In the genomic region with DNA sequence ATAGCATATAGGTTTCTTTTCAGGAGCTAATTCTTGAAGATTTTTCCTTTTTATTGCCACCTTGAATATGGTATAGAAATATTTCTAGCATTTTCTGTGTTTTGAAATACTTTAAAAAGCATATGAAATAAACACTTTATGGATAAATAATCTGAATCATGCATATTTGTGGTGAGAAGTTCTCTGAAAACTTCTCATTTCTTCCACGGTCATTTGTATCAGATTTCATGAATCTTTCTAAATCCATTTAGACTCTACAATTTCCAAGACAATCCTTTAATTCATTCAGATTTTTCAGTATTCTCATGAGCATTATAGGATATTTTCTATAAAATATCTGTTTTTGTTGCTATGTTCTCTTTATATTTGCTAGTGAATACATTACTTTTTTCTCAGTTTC, we compare ENCODE assay signal across 18 cellular contexts. TPM values are rescaled to one million over a fixed set of nuclear protein-coding genes. Genes with fewer than 3 reads are reported as not detected.
DNase-seq lines count a peak whose midpoint lies in the region; ATAC-seq and TF ChIP-seq lines count a peak whose summit lies in the region.
"Had no signal": no experiment of that assay in that cellular context is flagged by ENCODE, and none has a peak within 500 bp of the region (broad histone marks: within the 10 kb centered on the region; RNA-seq: fewer than 3 reads in every experiment).

No MANE protein-coding gene starts in this region.

- H3K4me1 ChIP-seq in adipocyte (ENCODE audit: control insufficient read depth, insufficient read depth, low read length) (peaks cover 15% of the 10 kb centered on the region), skeletal muscle satellite cell (ENCODE audit: control insufficient read depth, insufficient read depth, low read length) (peaks cover 20% of the 10 kb centered on the region), foreskin keratinocyte (no peaks in the 10 kb centered on the region)

- ATAC-seq in foreskin keratinocyte: no peak

- DNase-seq in GM03348 (ENCODE audit: low spot score): peak; percentile 9
- peak; percentile 82 for DNase-seq in adipocyte (ENCODE audit: low read depth)
- peak; percentile 19 for DNase-seq in fibroblast of mammary gland (ENCODE audit: low read depth)
- DNase-seq in foreskin keratinocyte: no peak
- no peak for DNase-seq in iPS-NIHi11 (ENCODE audit: low spot score)
- no peak for DNase-seq in NCI-H82 (lab: John Stamatoyannopoulos, UW)
- DNase-seq in UCSD-AML1 (lab: John Stamatoyannopoulos, UW; ENCODE audit: unreplicated experiment): no peak
- DNase-seq: ACHN, DMS79, HFFc6, NCI-H1417 treated with DMSO at 0.1 percent for 48 hours, NCI-H187 treated with DMSO at 0.1 percent for 48 hours, NCI-H2227 treated with DMSO at 0.1 percent for 48 hours, NCI-H510A treated with DMSO at 0.1 percent for 48 hours, NCI-H774, SHP77 had no signal

- H3K27ac ChIP-seq in foreskin keratinocyte: no peak overlapping the region

- no peak for TF ChIP-seq CTCF in fibroblast of mammary gland (conservative IDR thresholded peaks at IDR 0.05; ENCODE audit: control insufficient read depth, insufficient read depth, low read depth, low read length)
- no peak for TF ChIP-seq CTCF in foreskin keratinocyte (conservative IDR thresholded peaks at IDR 0.05)

- H3K36me3 ChIP-seq in adipocyte (ENCODE audit: control insufficient read depth, insufficient read depth, low read length, severe bottlenecking) (peaks cover 4% of the 10 kb centered on the region), skeletal muscle satellite cell (ENCODE audit: insufficient read depth, low read length) (no peaks in the 10 kb centered on the region)

- peak overlapping the region; percentile 40 for H3K4me2 ChIP-seq in skeletal muscle satellite cell (ENCODE audit: low read length)

- H3K4me3 ChIP-seq in adipocyte (ENCODE audit: low read length) (no peak overlapping the region), fibroblast of mammary gland (ENCODE audit: control insufficient read depth, low read depth, low read length) (no peak overlapping the region), skeletal muscle satellite cell (ENCODE audit: low read length) (no peak overlapping the region)

- no peaks in the 10 kb centered on the region for H3K27me3 ChIP-seq in adipocyte (replicated peaks; ENCODE audit: control insufficient read depth, insufficient read depth, low read length)
- H3K27me3 ChIP-seq in skeletal muscle satellite cell (ENCODE audit: control insufficient read depth, insufficient read depth, low read length): no peaks in the 10 kb centered on the region
- no peaks in the 10 kb centered on the region for H3K27me3 ChIP-seq in foreskin keratinocyte

- H3K9me3 ChIP-seq in adipocyte (ENCODE audit: control insufficient read depth, low read length) (no peaks in the 10 kb centered on the region), skeletal muscle satellite cell (replicated peaks; ENCODE audit: low read length) (no peaks in the 10 kb centered on the region)

- no peak overlapping the region for H3K9ac ChIP-seq in adipocyte (ENCODE audit: low read length)
- H3K9ac ChIP-seq in skeletal muscle satellite cell (ENCODE audit: low read depth, low read length): no peak overlapping the region

RNA-seq across cellular contexts. Expression of a gene that starts 16.2 kb away (rescaled TPM):
- 4.6 and 9.4 TPM in 2 replicates for total RNA-seq in skeletal muscle satellite cell (2012; rRNA removed)
- 2.9 TPM in 2 replicates for total RNA-seq in foreskin keratinocyte
- 0.64 and 0.86 TPM in 2 replicates for polyA plus RNA-seq in foreskin keratinocyte

RNA-seq across cellular contexts. Expression of a gene that starts 57.3 kb away (rescaled TPM):
- total RNA-seq in skeletal muscle satellite cell (2012; rRNA removed): not detected in 2 replicates
- total RNA-seq in foreskin keratinocyte: 0.32 and 0.37 TPM in 2 replicates
- polyA plus RNA-seq in foreskin keratinocyte: 0.32 and 0.50 TPM in 2 replicates
- polyA plus RNA-seq: CD14-positive monocyte had no signal

Comparison
In these comparisons a context has a peak if more than half of its experiments do, and no peak if none do; other contexts are left out.
1. DNase-seq: peak in GM03348 (single experiment), adipocyte (single experiment) and fibroblast of mammary gland (single experiment); none in foreskin keratinocyte (0 of 2), iPS-NIHi11 (single experiment), NCI-H82 (single experiment) and UCSD-AML1 (single experiment).